Comparison of ENCODE assay signal across 1 cellular context in genomic region chr1:205066221-205066818, GRCh38.
TF ChIP-seq lines count a peak whose summit lies in the region.

No MANE protein-coding gene starts in this region.

TF ChIP-seq in K562, 482 proteins besides CTCF, POLR2A, EP300 and RAD21:
- TF ChIP-seq ZBTB17 (CRISPR knock-in tag; IDR thresholded peaks at IDR 0.05) (no peak), ZC3H4 (CRISPR knock-in tag; IDR thresholded peaks at IDR 0.05; ENCODE audit: borderline replicate concordance) (no peak), CBFA2T2 (conservative IDR thresholded peaks at IDR 0.05) (0 out of 2 replicates have a peak, but pooled peaks have one; percentile 14), YY1 (IDR thresholded peaks at IDR 0.05; ENCODE audit: borderline replicate concordance in 1 of 3, control insufficient read depth in 1 of 3, extremely low read depth in 1 of 3, insufficient read depth in 3 of 3, insufficient read length in 1 of 3, insufficient replicate concordance in 2 of 3, low read depth in 1 of 3, low read length in 2 of 3) (no peak), TCF3 (CRISPR knock-in tag; IDR thresholded peaks at IDR 0.05) (peak; percentile 60), NONO (IDR thresholded peaks at IDR 0.05; ENCODE audit: low read depth in 2 of 2, low read length in 1 of 2) (no peak), ZBTB7A (IDR thresholded peaks at IDR 0.05; ENCODE audit: borderline replicate concordance, control insufficient read depth, low read depth, low read length) (no peak), E2F4 (CRISPR knock-in tag; IDR thresholded peaks at IDR 0.05; ENCODE audit: low read depth) (no peak), SIX5 (IDR thresholded peaks at IDR 0.05; ENCODE audit: borderline replicate concordance in 1 of 2, insufficient read depth in 1 of 2, low read depth in 1 of 2, low read length in 2 of 2) (no peak), FOXJ3 (CRISPR knock-in tag; IDR thresholded peaks at IDR 0.05) (no peak), CREB1 (IDR thresholded peaks at IDR 0.05) (no peak), CREB1 (CRISPR knock-in tag; IDR thresholded peaks at IDR 0.05) (0 out of 2 replicates have a peak, but pooled peaks have one; percentile 24), CBFA2T3 (IDR thresholded peaks at IDR 0.05) (peak; percentile 68), ZEB2 (IDR thresholded peaks at IDR 0.05) (0 out of 2 replicates have a peak, but pooled peaks have one; percentile 56), KAT7 (CRISPR knock-in tag; IDR thresholded peaks at IDR 0.05; ENCODE audit: borderline replicate concordance) (no peak), SPI1 (IDR thresholded peaks at IDR 0.05; ENCODE audit: borderline replicate concordance, low read depth, low read length) (peak; percentile 29; the same call in 1 of the 2 replicates), ATF2 (CRISPR knock-in tag; IDR thresholded peaks at IDR 0.05) (no peak), TAL1 (IDR thresholded peaks at IDR 0.05) (peak; percentile 28; the same call in 1 of the 2 replicates), ZNF699 (CRISPR knock-in tag; IDR thresholded peaks at IDR 0.05; ENCODE audit: insufficient replicate concordance) (no peak), TGIF2 (CRISPR knock-in tag; IDR thresholded peaks at IDR 0.05) (no peak), KDM2B (CRISPR knock-in tag; IDR thresholded peaks at IDR 0.05) (no peak), ELK1 (CRISPR knock-in tag; IDR thresholded peaks at IDR 0.05) (no peak), MCM3 (IDR thresholded peaks at IDR 0.05) (0 out of 2 replicates have a peak, but pooled peaks have one; percentile 50), GATA2 (CRISPR knock-in tag; IDR thresholded peaks at IDR 0.05) (0 out of 2 replicates have a peak, but pooled peaks have one; percentile 27), ZNF354B (CRISPR knock-in tag; IDR thresholded peaks at IDR 0.05) (no peak)
TF ChIP-seq in K562: peak in this region for 9.
